In the genomic region with DNA sequence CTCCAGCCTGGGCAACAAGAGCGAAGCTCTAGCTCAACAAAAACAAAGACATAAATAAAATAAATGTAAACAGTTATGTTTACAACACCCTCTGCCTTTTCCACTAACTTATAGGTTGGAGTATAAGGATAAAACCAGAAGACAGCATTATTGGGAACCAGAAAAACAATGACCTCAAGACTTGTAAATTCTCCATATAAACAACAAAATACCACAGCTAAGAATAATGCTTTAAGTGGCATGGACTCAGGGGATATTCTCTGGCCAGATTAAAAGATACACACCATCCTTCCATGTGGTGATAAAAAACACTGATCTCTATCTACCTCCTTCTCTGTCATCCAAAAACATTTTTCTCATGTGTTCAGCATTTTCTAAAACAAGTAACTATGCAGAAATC, we compare ENCODE assay signal across 29 cellular contexts.
"Had no signal": no experiment of that assay in that cellular context is flagged by ENCODE, and none has a peak within 500 bp of the region (broad histone marks: within the 10 kb centered on the region; RNA-seq: fewer than 3 reads in every experiment).

No MANE protein-coding gene starts in this region.

- DNase-seq: activated B cell treated with CpG ODN at 0.5 μM for 24 hours; activated CD4-positive, alpha-beta memory T cell treated with anti-CD3 and anti-CD28 coated beads, Interleukin-2, amount 10 ng/mL, durations not matched to agents 7 days and 5 days; activated CD4-positive, alpha-beta T cell treated with anti-CD3 and anti-CD28 coated beads for 4 hours; activated CD4-positive, CD25-positive, alpha-beta regulatory T cell treated with anti-CD3 and anti-CD28 coated beads, Interleukin-2, amount 50 U/mL, for 72 hours; activated CD8-positive, alpha-beta memory T cell treated with anti-CD3 and anti-CD28 coated beads for 24 hours; activated CD8-positive, alpha-beta memory T cell treated with anti-CD3 and anti-CD28 coated beads, Interleukin-2, amount 10 ng/mL, durations not matched to agents 7 days and 5 days; activated CD8-positive, alpha-beta memory T cell treated with anti-CD3 and anti-CD28 coated beads, Interleukin-2, amount 50 U/mL, for 48 hours; activated effector memory CD4-positive, alpha-beta T cell treated with Interleukin-2 at 50 U/mL for 16 hours; activated naive CD4-positive, alpha-beta T cell treated with anti-CD3 and anti-CD28 coated beads, Interleukin-2, amount 10 ng/mL, durations not matched to agents 7 days and 5 days; activated naive CD8-positive, alpha-beta T cell treated with anti-CD3 and anti-CD28 coated beads, Interleukin-2, amount 50 U/mL, for 24 hours; activated T-cell treated with anti-CD3 and anti-CD28 coated beads, Interleukin-2, amount 50 U/mL, for 48 hours; amygdala; NCI-H1105; NCI-H1417 treated with DMSO at 0.1 percent for 48 hours; NCI-H187 treated with DMSO at 0.1 percent for 48 hours; NCI-H2081; NCI-H345; NCI-H524 treated with DMSO at 0.1 percent for 48 hours; SHP77; SJCRH30; T-helper 1 cell; T-helper 2 cell; T-helper 9 cell had no signal

- H3K4me1 ChIP-seq: SJCRH30 had no signal

- H3K27me3 Mint-ChIP-seq: activated B cell treated with CpG ODN at 0.5 μM for 24 hours; activated CD4-positive, alpha-beta memory T cell treated with anti-CD3 and anti-CD28 coated beads, Interleukin-2, amount 10 ng/mL, durations not matched to agents 7 days and 5 days; activated CD8-positive, alpha-beta memory T cell treated with anti-CD3 and anti-CD28 coated beads, Interleukin-2, amount 10 ng/mL, durations not matched to agents 7 days and 5 days; activated naive CD4-positive, alpha-beta T cell treated with anti-CD3 and anti-CD28 coated beads, Interleukin-2, amount 10 ng/mL, durations not matched to agents 7 days and 5 days; activated naive CD8-positive, alpha-beta T cell treated with anti-CD3 and anti-CD28 coated beads, Interleukin-2, amount 50 U/mL, for 24 hours; central memory CD8-positive, alpha-beta T cell had no signal

- H3K27ac Mint-ChIP-seq: activated B cell treated with CpG ODN at 0.5 μM for 24 hours; activated CD4-positive, alpha-beta memory T cell treated with anti-CD3 and anti-CD28 coated beads, Interleukin-2, amount 10 ng/mL, durations not matched to agents 7 days and 5 days; activated CD8-positive, alpha-beta memory T cell treated with anti-CD3 and anti-CD28 coated beads, Interleukin-2, amount 10 ng/mL, durations not matched to agents 7 days and 5 days; activated naive CD4-positive, alpha-beta T cell treated with anti-CD3 and anti-CD28 coated beads, Interleukin-2, amount 10 ng/mL, durations not matched to agents 7 days and 5 days; activated naive CD8-positive, alpha-beta T cell; activated naive CD8-positive, alpha-beta T cell treated with anti-CD3 and anti-CD28 coated beads, Interleukin-2, amount 50 U/mL, for 24 hours had no signal

- H3K4me3 Mint-ChIP-seq: activated B cell treated with CpG ODN at 0.5 μM for 24 hours; activated CD4-positive, alpha-beta memory T cell treated with anti-CD3 and anti-CD28 coated beads, Interleukin-2, amount 10 ng/mL, durations not matched to agents 7 days and 5 days; activated CD8-positive, alpha-beta memory T cell treated with anti-CD3 and anti-CD28 coated beads, Interleukin-2, amount 10 ng/mL, durations not matched to agents 7 days and 5 days; activated naive CD4-positive, alpha-beta T cell treated with anti-CD3 and anti-CD28 coated beads, Interleukin-2, amount 10 ng/mL, durations not matched to agents 7 days and 5 days; activated naive CD8-positive, alpha-beta T cell; activated naive CD8-positive, alpha-beta T cell treated with anti-CD3 and anti-CD28 coated beads, Interleukin-2, amount 50 U/mL, for 24 hours; central memory CD8-positive, alpha-beta T cell had no signal

- H3K27ac ChIP-seq: ascending aorta, cardiac muscle cell, SJCRH30, SK-N-MC, VCaP had no signal

- H3K36me3 Mint-ChIP-seq: activated CD8-positive, alpha-beta memory T cell treated with anti-CD3 and anti-CD28 coated beads, Interleukin-2, amount 10 ng/mL, durations not matched to agents 7 days and 5 days; activated naive CD4-positive, alpha-beta T cell treated with anti-CD3 and anti-CD28 coated beads, Interleukin-2, amount 10 ng/mL, durations not matched to agents 7 days and 5 days; activated naive CD8-positive, alpha-beta T cell had no signal

- H3K4me1 Mint-ChIP-seq: activated B cell treated with CpG ODN at 0.5 μM for 24 hours; activated CD4-positive, alpha-beta memory T cell treated with anti-CD3 and anti-CD28 coated beads, Interleukin-2, amount 10 ng/mL, durations not matched to agents 7 days and 5 days; activated CD8-positive, alpha-beta memory T cell treated with anti-CD3 and anti-CD28 coated beads, Interleukin-2, amount 10 ng/mL, durations not matched to agents 7 days and 5 days; activated naive CD4-positive, alpha-beta T cell treated with anti-CD3 and anti-CD28 coated beads, Interleukin-2, amount 10 ng/mL, durations not matched to agents 7 days and 5 days; activated naive CD8-positive, alpha-beta T cell treated with anti-CD3 and anti-CD28 coated beads, Interleukin-2, amount 50 U/mL, for 24 hours; central memory CD8-positive, alpha-beta T cell had no signal

- H3K36me3 ChIP-seq: ascending aorta, cardiac muscle cell, SJCRH30 had no signal

- H3K9me3 Mint-ChIP-seq: activated naive CD8-positive, alpha-beta T cell treated with anti-CD3 and anti-CD28 coated beads, Interleukin-2, amount 50 U/mL, for 24 hours; central memory CD8-positive, alpha-beta T cell had no signal

- H3K27me3 ChIP-seq: ascending aorta, cardiac muscle cell, SJCRH30 had no signal

- H3K9me3 ChIP-seq: ascending aorta, SJCRH30 had no signal

- H3K4me3 ChIP-seq: ascending aorta, cardiac muscle cell, SJCRH30, SK-N-MC had no signal
